ENCODE assay signal across 11 cellular contexts in genomic region chr17:62629556-62630364, GRCh38. TPM values are rescaled to one million over a fixed set of nuclear protein-coding genes. Genes with fewer than 3 reads are reported as not detected.
DNase-seq lines count a peak whose midpoint lies in the region; ATAC-seq and TF ChIP-seq lines count a peak whose summit lies in the region.
"Had no signal": no experiment of that assay in that cellular context is flagged by ENCODE, and none has a peak within 500 bp of the region (broad histone marks: within the 10 kb centered on the region; RNA-seq: fewer than 3 reads in every experiment).

No MANE protein-coding gene starts in this region.

- peaks cover 54% of the 10 kb centered on the region for H3K4me1 ChIP-seq in mesodermal cell (ENCODE audit: control insufficient read depth, insufficient read depth, low read length, poor library complexity, severe bottlenecking)
- peaks cover 32 to 58% (median 46%) of the 10 kb centered on the region in 4 donors for H3K4me1 ChIP-seq in upper lobe of left lung

- in situ Hi-C loops in GM13976 (cut with MboI; ENCODE audit: low sequenced_read_pairs, unreplicated experiment), result no loop called here

- H3K27me3 ChIP-seq in upper lobe of left lung, result peaks cover 0 to 14% (median 1%) of the 10 kb centered on the region in 4 donors

- TF ChIP-seq CTCF in upper lobe of left lung (IDR thresholded peaks at IDR 0.05) (no peak), GM13976 (IDR thresholded peaks at IDR 0.05; ENCODE audit: borderline replicate concordance, control extremely low read depth, extremely low read depth, insufficient read depth, missing control alignments) (no peak)

- no peaks in the 10 kb centered on the region for H3K27me3 Mint-ChIP-seq in activated naive CD8-positive, alpha-beta T cell
- peaks cover 5% of the 10 kb centered on the region for H3K27me3 Mint-ChIP-seq in activated naive CD8-positive, alpha-beta T cell treated with anti-CD3 and anti-CD28 coated beads for 36 hours

- H3K9me3 ChIP-seq in mesodermal cell (ENCODE audit: control insufficient read depth, low read length) (no peaks in the 10 kb centered on the region), upper lobe of left lung (no peaks in the 10 kb centered on the region)

- peaks cover 23% of the 10 kb centered on the region for H3K4me1 Mint-ChIP-seq in activated naive CD8-positive, alpha-beta T cell (ENCODE audit: low read depth)
- H3K4me1 Mint-ChIP-seq in activated naive CD8-positive, alpha-beta T cell treated with anti-CD3 and anti-CD28 coated beads for 36 hours, result peaks cover 12% of the 10 kb centered on the region

- H3K4me3 ChIP-seq in mesodermal cell (ENCODE audit: extremely low read depth, insufficient read depth, low read length, poor library complexity, severe bottlenecking) (peak overlapping the region; percentile 94), upper lobe of left lung (peak overlapping the region in 3 of 4 donors; percentile 53 to 64 (median 61))

- peaks cover 41% of the 10 kb centered on the region for H3K36me3 ChIP-seq in mesodermal cell (ENCODE audit: control insufficient read depth, insufficient read depth, low read length)
- no peaks in the 10 kb centered on the region for H3K36me3 ChIP-seq in upper lobe of left lung

- H3K27ac Mint-ChIP-seq in activated naive CD8-positive, alpha-beta T cell, result peak overlapping the region; percentile 16
- no peak overlapping the region for H3K27ac Mint-ChIP-seq in activated naive CD8-positive, alpha-beta T cell treated with anti-CD3 and anti-CD28 coated beads for 36 hours

- no peaks in the 10 kb centered on the region for H3K36me3 Mint-ChIP-seq in activated naive CD8-positive, alpha-beta T cell
- H3K36me3 Mint-ChIP-seq in activated naive CD8-positive, alpha-beta T cell treated with anti-CD3 and anti-CD28 coated beads for 36 hours, result peaks cover 3% of the 10 kb centered on the region

- peak overlapping the region; percentile 67 for H3K27ac ChIP-seq in caudate nucleus (ENCODE audit: low read depth, low read length)
- peak overlapping the region; percentile 92 for H3K27ac ChIP-seq in mesodermal cell (ENCODE audit: low read depth, low read length, severe bottlenecking)
- H3K27ac ChIP-seq in upper lobe of left lung, result peak overlapping the region; percentile 81 to 87 (median 86)

- no peak for DNase-seq in activated naive CD8-positive, alpha-beta T cell treated with anti-CD3 and anti-CD28 coated beads for 36 hours
- DNase-seq in caudate nucleus (lab: John Stamatoyannopoulos, UW), result peak in 5 of 61 donors; percentile 7 to 33 (median 17)
- no peak for DNase-seq in upper lobe of left lung
- no peak for DNase-seq in GM13976 (ENCODE audit: low spot score)
- DNase-seq: activated T-cell treated with anti-CD3 and anti-CD28 coated beads, Interleukin-2, amount 50 U/mL, for 1 hour; effector memory CD4-positive, alpha-beta T cell; NCI-H774 had no signal

- no peaks in the 10 kb centered on the region for H3K9me3 Mint-ChIP-seq in activated naive CD8-positive, alpha-beta T cell (ENCODE audit: low read depth)
- H3K9me3 Mint-ChIP-seq in activated naive CD8-positive, alpha-beta T cell treated with anti-CD3 and anti-CD28 coated beads for 36 hours, result no peaks in the 10 kb centered on the region

- WGBS in mesodermal cell (ENCODE audit: insufficient coverage in 2 of 2), 2 experiments, result 70 to 73% methylated on average over 15 to 17 of the region's 19 CpGs
- WGBS in upper lobe of left lung, 2 donors, result 76 to 80% methylated on average over 11 to 16 of the region's 19 CpGs

- no peak for ATAC-seq in upper lobe of left lung (ENCODE audit: low FRiP score in 2 of 2)
- ATAC-seq in HG02973 (IDR thresholded peaks at IDR 0.05; ENCODE audit: unreplicated experiment), result no peak
- ATAC-seq in HG02571 (IDR thresholded peaks at IDR 0.05; ENCODE audit: unreplicated experiment), result no peak

- TF ChIP-seq POLR2A in upper lobe of left lung (IDR thresholded peaks at IDR 0.05), result no peak

- no peak for TF ChIP-seq EP300 in upper lobe of left lung (IDR thresholded peaks at IDR 0.05)

- peak overlapping the region; percentile 6 for H3K4me3 Mint-ChIP-seq in activated naive CD8-positive, alpha-beta T cell
- no peak overlapping the region for H3K4me3 Mint-ChIP-seq in activated naive CD8-positive, alpha-beta T cell treated with anti-CD3 and anti-CD28 coated beads for 36 hours

RNA-seq across cellular contexts. Expression of gene MRC2, which starts 2.3 kb away (rescaled TPM):
- 1 to 10 TPM; 5.1 to 5.8 TPM for total RNA-seq in activated naive CD8-positive, alpha-beta T cell treated with anti-CD3 and anti-CD28 coated beads for 36 hours
- 253 TPM for polyA plus RNA-seq in mesodermal cell (2013, experiment 1 of 2)
- polyA plus RNA-seq in mesodermal cell (2013, experiment 2 of 2), result 200 TPM
- 100 to 1,000 TPM in 4 of 6 donors, 10 to 100 TPM in 2; 32.1 to 185 (median 116) TPM for total RNA-seq in upper lobe of left lung

Comparison
In these comparisons a context has a peak if more than half of its experiments do, and no peak if none do; other contexts are left out.
1. RNA of gene MRC2, which starts 2.3 kb away (total RNA-seq): 32.1 to 185 TPM in upper lobe of left lung; 5.1 to 5.8 TPM in activated naive CD8-positive, alpha-beta T cell treated with anti-CD3 and anti-CD28 coated beads for 36 hours; every median in the first group is over 4 times any median in the second.
2. Peak in every context shown above with its lines, with median percentiles within 50 percentile points of each other: H3K27ac ChIP-seq.